18 cellular contexts compared by ENCODE assay signal in the genomic region with DNA sequence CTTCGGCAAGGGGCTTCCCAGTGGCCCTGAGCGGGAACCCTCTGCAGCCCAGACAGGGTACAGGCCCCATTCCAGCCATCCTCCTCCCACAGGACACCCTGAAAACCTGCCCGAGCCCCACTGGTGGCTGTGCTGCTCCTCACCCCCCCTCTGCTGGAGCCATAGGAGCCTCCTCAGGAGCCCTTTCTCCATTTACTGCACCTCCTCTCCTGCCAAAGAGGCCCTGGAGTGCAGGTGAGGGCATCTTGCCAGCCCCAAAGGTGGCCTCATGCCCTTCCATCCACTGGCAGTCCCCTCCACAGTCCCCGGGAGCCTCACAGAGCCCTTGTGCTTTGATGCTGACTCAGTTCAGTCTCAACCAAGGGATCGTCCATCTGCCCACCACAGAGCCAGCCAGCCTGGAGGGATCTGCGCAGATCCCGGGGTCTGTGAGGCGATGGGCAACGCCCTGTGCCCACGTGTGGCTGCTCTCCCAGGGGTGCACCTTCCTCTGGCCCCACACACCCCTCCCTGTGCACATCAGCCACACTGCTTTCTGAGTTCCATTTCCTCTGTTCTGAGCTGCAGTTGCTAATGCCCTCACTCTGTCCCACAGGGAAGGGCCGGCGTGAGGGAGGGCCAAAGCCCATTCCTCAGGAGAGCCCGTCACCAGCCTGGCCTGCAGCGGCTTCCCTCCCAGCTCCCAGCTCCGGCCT.
DNase-seq lines count a peak whose midpoint lies in the region; ATAC-seq, FAIRE-seq and TF ChIP-seq lines count a peak whose summit lies in the region.
"Had no signal": no experiment of that assay in that cellular context is flagged by ENCODE, and none has a peak within 500 bp of the region (broad histone marks: within the 10 kb centered on the region; RNA-seq: fewer than 3 reads in every experiment).

No MANE protein-coding gene starts in this region.

- H3K9ac ChIP-seq in kidney (ENCODE audit: low read length in 2 of 2) = no peak overlapping the region
- no peak overlapping the region for H3K9ac ChIP-seq in colonic mucosa (ENCODE audit: low read depth in 2 of 2, low read length in 2 of 2)

- H3K4me3 Mint-ChIP-seq in Calu3 (ENCODE audit: low read depth, unreplicated experiment) = no peak overlapping the region
- H3K4me3 Mint-ChIP-seq: activated CD8-positive, alpha-beta memory T cell treated with anti-CD3 and anti-CD28 coated beads, Interleukin-2, amount 10 ng/mL, durations not matched to agents 7 days and 5 days; activated T-helper 1 cell treated with anti-CD3 and anti-CD28 coated beads, Interleukin-12 subunit alpha, Interleukin-12 subunit beta, Interleukin-2, Interleukin-4 antibody, amounts not matched to agents 30 ng/mL and 10 ng/mL and 1 ng/mL, durations not matched to agents 14 hours and 24 hours and 36 hours; brain; T-cell had no signal

- H3K4me3 ChIP-seq in kidney (ENCODE audit: low read length in 2 of 2) = no peak overlapping the region
- H3K4me3 ChIP-seq in ovary = no peak overlapping the region
- no peak overlapping the region for H3K4me3 ChIP-seq in upper lobe of right lung
- H3K4me3 ChIP-seq in colonic mucosa = no peak overlapping the region
- H3K4me3 ChIP-seq: thyroid gland had no signal

- H3K36me3 Mint-ChIP-seq in Calu3 (ENCODE audit: insufficient read depth, unreplicated experiment) = no peaks in the 10 kb centered on the region
- H3K36me3 Mint-ChIP-seq: activated CD8-positive, alpha-beta memory T cell treated with anti-CD3 and anti-CD28 coated beads, Interleukin-2, amount 10 ng/mL, durations not matched to agents 7 days and 5 days; brain; T-cell had no signal

- H3K27me3 ChIP-seq in ovary (no peaks in the 10 kb centered on the region), upper lobe of right lung (no peaks in the 10 kb centered on the region), colonic mucosa (no peaks in the 10 kb centered on the region)
- H3K27me3 ChIP-seq: BE2C, thyroid gland had no signal

- no peak for TF ChIP-seq POLR2A in ovary (IDR thresholded peaks at IDR 0.05)

- WGBS in ovary, 3 donors = 86 to 93% (median 92%) methylated on average over 14 to 15 of the region's 15 CpGs

- no peaks in the 10 kb centered on the region for H3K9me3 ChIP-seq in kidney (ENCODE audit: control insufficient read depth in 1 of 2, low read length in 2 of 2)
- H3K9me3 ChIP-seq in ovary = no peaks in the 10 kb centered on the region
- no peaks in the 10 kb centered on the region for H3K9me3 ChIP-seq in upper lobe of right lung
- H3K9me3 ChIP-seq in colonic mucosa = no peaks in the 10 kb centered on the region
- H3K9me3 ChIP-seq: BE2C, thyroid gland had no signal

- no TSS peak for BruUV-seq in Calu3 (replicated peaks; lab: Mats Ljungman, UMichigan)

- peak; percentile 41 for DNase-seq in activated effector memory CD4-positive, alpha-beta T cell treated with anti-CD3 and anti-CD28 coated beads, Interleukin-2, amount 50 U/mL, for 16 hours
- DNase-seq in activated effector memory CD4-positive, alpha-beta T cell treated with Interleukin-2 at 50 U/mL for 16 hours = no peak
- peak; percentile 45 for DNase-seq in kidney
- DNase-seq in ovary = peak in 4 of 5 donors; percentile 4 to 24 (median 8)
- DNase-seq in upper lobe of right lung = peak; percentile 51
- DNase-seq in Calu3 = no peak
- no peak for DNase-seq in colonic mucosa
- DNase-seq: activated CD4-positive, alpha-beta T cell treated with anti-CD3 and anti-CD28 coated beads for 48 hours; activated CD8-positive, alpha-beta memory T cell treated with anti-CD3 and anti-CD28 coated beads, Interleukin-2, amount 10 ng/mL, durations not matched to agents 7 days and 5 days; BE2C; cortex of kidney; SIG-M5; T-cell; thyroid gland had no signal

- TF ChIP-seq EP300 in ovary (IDR thresholded peaks at IDR 0.05) = no peak

- ATAC-seq in upper lobe of right lung (peak; percentile 5), HG03097 (IDR thresholded peaks at IDR 0.05; ENCODE audit: low FRiP score, unreplicated experiment) (no peak)
- ATAC-seq: activated CD8-positive, alpha-beta memory T cell treated with anti-CD3 and anti-CD28 coated beads, Interleukin-2, amount 10 ng/mL, durations not matched to agents 7 days and 5 days; T-cell had no signal

- H3K4me1 ChIP-seq in kidney (ENCODE audit: control insufficient read depth in 1 of 2, insufficient read depth in 1 of 2, low read depth in 1 of 2, low read length in 2 of 2) = no peaks in the 10 kb centered on the region
- peaks cover 3% of the 10 kb centered on the region for H3K4me1 ChIP-seq in ovary (ENCODE audit: insufficient read depth)
- H3K4me1 ChIP-seq in upper lobe of right lung = no peaks in the 10 kb centered on the region
- no peaks in the 10 kb centered on the region for H3K4me1 ChIP-seq in colonic mucosa
- H3K4me1 ChIP-seq: BE2C, thyroid gland had no signal

- H3K27ac ChIP-seq in kidney (ENCODE audit: low read depth in 2 of 2, low read length in 2 of 2) = no peak overlapping the region
- H3K27ac ChIP-seq in ovary = no peak overlapping the region
- no peak overlapping the region for H3K27ac ChIP-seq in upper lobe of right lung
- H3K27ac ChIP-seq in colonic mucosa = no peak overlapping the region
- H3K27ac ChIP-seq: thyroid gland had no signal

- H3K4me1 Mint-ChIP-seq in Calu3 (ENCODE audit: low read depth, unreplicated experiment) = no peaks in the 10 kb centered on the region
- H3K4me1 Mint-ChIP-seq: activated CD8-positive, alpha-beta memory T cell treated with anti-CD3 and anti-CD28 coated beads, Interleukin-2, amount 10 ng/mL, durations not matched to agents 7 days and 5 days; T-cell had no signal

- H3K9me3 Mint-ChIP-seq in Calu3 (ENCODE audit: low read depth, unreplicated experiment) = no peaks in the 10 kb centered on the region
- H3K9me3 Mint-ChIP-seq: activated T-helper 1 cell treated with anti-CD3 and anti-CD28 coated beads, Interleukin-12 subunit alpha, Interleukin-12 subunit beta, Interleukin-2, Interleukin-4 antibody, amounts not matched to agents 30 ng/mL and 10 ng/mL and 1 ng/mL, durations not matched to agents 14 hours and 24 hours and 36 hours; T-cell had no signal

- no peak overlapping the region for H3K27ac Mint-ChIP-seq in Calu3 (ENCODE audit: unreplicated experiment)
- H3K27ac Mint-ChIP-seq: activated CD8-positive, alpha-beta memory T cell treated with anti-CD3 and anti-CD28 coated beads, Interleukin-2, amount 10 ng/mL, durations not matched to agents 7 days and 5 days; activated T-helper 1 cell treated with anti-CD3 and anti-CD28 coated beads, Interleukin-12 subunit alpha, Interleukin-12 subunit beta, Interleukin-2, Interleukin-4 antibody, amounts not matched to agents 30 ng/mL and 10 ng/mL and 1 ng/mL, durations not matched to agents 14 hours and 24 hours and 36 hours; brain; T-cell had no signal

- TF ChIP-seq CTCF in kidney (IDR thresholded peaks at IDR 0.05; ENCODE audit: borderline replicate concordance, extremely low read depth, insufficient read depth) (no peak), ovary (IDR thresholded peaks at IDR 0.05) (no peak), upper lobe of right lung (IDR thresholded peaks at IDR 0.05) (no peak), Calu3 (IDR thresholded peaks at IDR 0.05; ENCODE audit: unreplicated experiment) (no peak), colonic mucosa (IDR thresholded peaks at IDR 0.05) (no peak)

- intact Hi-C loops in kidney (cut with DNase I) (no loop called here), ovary (cut with DNase I) (no loop called here), upper lobe of right lung (cut with DNase I) (no loop called here), Calu3 (cut with micrococcal nuclease; ENCODE audit: unreplicated experiment) (no loop called here), colonic mucosa (cut with DNase I) (no loop called here)

- CTCF ChIA-PET in Calu3 (lab: Charles Lee) = no interaction called here

- H3K27me3 Mint-ChIP-seq in Calu3 (ENCODE audit: unreplicated experiment) = peaks cover 38% of the 10 kb centered on the region

- no peaks in the 10 kb centered on the region for H3K36me3 ChIP-seq in kidney (ENCODE audit: control insufficient read depth in 1 of 2, insufficient read depth in 2 of 2, low read length in 2 of 2)
- no peaks in the 10 kb centered on the region for H3K36me3 ChIP-seq in ovary
- H3K36me3 ChIP-seq in upper lobe of right lung = no peaks in the 10 kb centered on the region
- H3K36me3 ChIP-seq in colonic mucosa = no peaks in the 10 kb centered on the region
- H3K36me3 ChIP-seq: BE2C, thyroid gland had no signal

- FAIRE-seq in kidney (lab: Jason Lieb, UNC) = no peak
- FAIRE-seq: A204.1 had no signal

Comparison
In these comparisons a context has a peak if more than half of its experiments do, and no peak if none do; other contexts are left out.
1. DNase-seq: peak in activated effector memory CD4-positive, alpha-beta T cell treated with anti-CD3 and anti-CD28 coated beads, Interleukin-2, amount 50 U/mL, for 16 hours (single experiment), kidney (single experiment), ovary (4 of 5) and upper lobe of right lung (single experiment); none in activated effector memory CD4-positive, alpha-beta T cell treated with Interleukin-2 at 50 U/mL for 16 hours (single experiment), Calu3 (single experiment) and colonic mucosa (single experiment).